8 cellular contexts compared by ENCODE assay signal in the genomic region with DNA sequence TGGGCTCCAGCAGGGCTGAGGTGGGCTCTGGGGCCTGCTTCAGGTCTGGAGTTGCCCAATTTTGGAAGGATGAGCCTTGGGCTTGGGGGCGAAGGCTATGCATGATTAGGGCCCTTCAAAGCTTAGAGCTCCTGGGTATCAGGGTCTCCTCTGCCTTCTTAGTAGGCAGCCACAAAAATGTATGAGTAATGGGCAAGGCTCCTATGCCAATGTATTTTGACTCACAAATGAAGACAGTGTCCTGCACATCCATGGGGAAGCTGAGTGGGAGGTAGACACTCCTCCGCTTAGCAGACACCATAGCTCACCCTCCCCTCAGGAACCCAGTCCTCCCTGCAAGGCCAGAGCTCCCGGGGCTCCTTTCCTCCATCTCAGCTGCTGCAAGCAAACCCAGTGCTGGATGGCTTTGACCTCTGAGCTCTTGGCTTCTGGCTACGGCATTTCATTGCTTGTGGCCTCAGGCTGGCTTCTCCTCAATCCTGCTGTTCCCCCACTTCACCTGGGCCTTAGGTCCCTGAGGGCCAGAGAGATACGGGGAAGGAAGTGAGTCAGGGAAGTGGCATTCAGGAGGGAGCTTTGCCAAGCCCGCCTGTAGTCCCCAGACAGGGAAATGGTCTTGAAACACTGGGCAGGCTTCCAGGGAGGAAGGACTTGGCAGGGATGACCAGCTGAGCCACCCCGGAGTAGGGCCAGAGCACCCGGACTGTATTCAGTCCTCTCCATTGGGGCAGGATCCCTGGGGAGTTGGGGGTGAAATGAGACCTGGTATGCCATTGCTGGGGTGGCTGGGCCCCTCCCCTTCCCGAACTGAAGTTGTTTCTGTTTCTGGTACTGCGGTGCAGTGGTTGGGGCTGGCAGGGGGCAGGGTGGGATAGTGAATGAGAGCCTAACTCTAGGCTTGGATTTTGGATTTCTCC. TPM values are rescaled to one million over a fixed set of nuclear protein-coding genes. Genes with fewer than 3 reads are reported as not detected.
DNase-seq lines count a peak whose midpoint lies in the region; ATAC-seq and TF ChIP-seq lines count a peak whose summit lies in the region.

No MANE protein-coding gene starts in this region.

- no peak for ATAC-seq in HG03135 (IDR thresholded peaks at IDR 0.05; ENCODE audit: unreplicated experiment)
- ATAC-seq in HG02571 (IDR thresholded peaks at IDR 0.05; ENCODE audit: unreplicated experiment) = no peak

- no peak overlapping the region for H2BK120ac ChIP-seq in mesendoderm (ENCODE audit: low read depth, low read length)

- peak overlapping the region; percentile 1 for H3K56ac ChIP-seq in mesendoderm (ENCODE audit: low read length)

- H2BK15ac ChIP-seq in mesendoderm (replicated peaks; ENCODE audit: low read depth) = no peak overlapping the region

- H4K5ac ChIP-seq in mesendoderm (ENCODE audit: low read length) = no peak overlapping the region

- no peak overlapping the region for H4K8ac ChIP-seq in mesendoderm (ENCODE audit: low read depth, low read length)

- POLR2A ChIA-PET in BJ (lab: Charles Lee) = no interaction called here

- WGBS in mesendoderm (ENCODE audit: extremely low coverage, insufficient coverage, low lambda C conversion rate) = no CpG with 5 or more reads among the region's 10 CpGs

- no peak overlapping the region for H3K4me2 ChIP-seq in mesendoderm (ENCODE audit: low read length)

- H3K4me3 ChIP-seq in BJ (ENCODE audit: low read depth, low read length) (no peak overlapping the region), mesendoderm (ENCODE audit: low read length) (no peak overlapping the region)

- no peaks in the 10 kb centered on the region for H3K27me3 Mint-ChIP-seq in dendritic cell treated with granulocyte-macrophage colony-stimulating factor and Interleukin-4, amounts not matched to agents 40 ng/mL and 50 ng/mL, for 4 days

- no peak overlapping the region for H2AK5ac ChIP-seq in mesendoderm (ENCODE audit: low read length)

- DNase-seq in BJ (ENCODE audit: low read depth) (peak; percentile 75), NCI-H1105 (lab: John Stamatoyannopoulos, UW) (peak; percentile 8), mesendoderm (peak; percentile 93), NCI-H345 treated with DMSO at 0.1 percent for 48 hours (lab: John Stamatoyannopoulos, UW; ENCODE audit: unreplicated experiment) (no peak)
- DNase-seq in stimulated activated CD4-positive, alpha-beta T cell treated with anti-CD3 and anti-CD28 coated beads, Interleukin-2, amount 100 ng/mL, for 24 hours = no peak

- H3K18ac ChIP-seq in mesendoderm (ENCODE audit: low read length) = peak overlapping the region; percentile 0

- H3K4me1 Mint-ChIP-seq in dendritic cell treated with granulocyte-macrophage colony-stimulating factor and Interleukin-4, amounts not matched to agents 40 ng/mL and 50 ng/mL, for 4 days (ENCODE audit: low read depth) = peaks cover 91% of the 10 kb centered on the region

- peaks cover 12% of the 10 kb centered on the region for H3K4me1 ChIP-seq in mesendoderm (ENCODE audit: control insufficient read depth, low read depth, low read length)

- peaks cover 6% of the 10 kb centered on the region for H3K36me3 ChIP-seq in BJ (ENCODE audit: control insufficient read depth, insufficient read depth, low read length)
- no peaks in the 10 kb centered on the region for H3K36me3 ChIP-seq in mesendoderm (ENCODE audit: control insufficient read depth, insufficient read depth, low read length)

- H3K27me3 ChIP-seq in BJ (ENCODE audit: control insufficient read depth, insufficient read depth, low read length) (no peaks in the 10 kb centered on the region), mesendoderm (ENCODE audit: insufficient read depth, low read length, poor library complexity) (peaks cover 17% of the 10 kb centered on the region)

- H3K79me2 ChIP-seq in mesendoderm (ENCODE audit: control insufficient read depth, insufficient read depth, low read length) = no peaks in the 10 kb centered on the region

- H3K23ac ChIP-seq in mesendoderm (ENCODE audit: low read length) = no peak overlapping the region

- H3K27ac Mint-ChIP-seq in dendritic cell treated with granulocyte-macrophage colony-stimulating factor and Interleukin-4, amounts not matched to agents 40 ng/mL and 50 ng/mL, for 4 days = peak overlapping the region; percentile 89

- H3K4ac ChIP-seq in mesendoderm (ENCODE audit: low read depth, low read length) = no peak overlapping the region

- intact Hi-C loops in dendritic cell treated with granulocyte-macrophage colony-stimulating factor and Interleukin-4, amounts not matched to agents 40 ng/mL and 50 ng/mL, for 4 days (cut with micrococcal nuclease) = loop anchor here (10.0 kb wide), 1 partner anchor 66 kb away; a partner anchor contains a TSS

- CTCF ChIA-PET in BJ (lab: Yijun Ruan, JAX) = interaction anchor here (1.2 to 3.4 kb wide), 8 partner anchors 9 to 88 kb away, joined by 4 to 31 read pairs (median 7); no protein-coding TSS in a partner anchor

- no peaks in the 10 kb centered on the region for H3K79me1 ChIP-seq in mesendoderm (ENCODE audit: low read length)

- H3K9me3 Mint-ChIP-seq in dendritic cell treated with granulocyte-macrophage colony-stimulating factor and Interleukin-4, amounts not matched to agents 40 ng/mL and 50 ng/mL, for 4 days = no peaks in the 10 kb centered on the region

- peaks cover 30% of the 10 kb centered on the region for H3K36me3 Mint-ChIP-seq in dendritic cell treated with granulocyte-macrophage colony-stimulating factor and Interleukin-4, amounts not matched to agents 40 ng/mL and 50 ng/mL, for 4 days (ENCODE audit: low read depth)

- no peak overlapping the region for H3K27ac ChIP-seq in mesendoderm (ENCODE audit: low read depth, low read length)

- TF ChIP-seq CTCF in BJ (IDR thresholded peaks at IDR 0.05; ENCODE audit: insufficient read depth, low read depth, low read length) = no peak

- H3K4me3 Mint-ChIP-seq in dendritic cell treated with granulocyte-macrophage colony-stimulating factor and Interleukin-4, amounts not matched to agents 40 ng/mL and 50 ng/mL, for 4 days = peak overlapping the region; percentile 9

- no peak overlapping the region for H3K9ac ChIP-seq in mesendoderm (ENCODE audit: low read length)

- H2BK5ac ChIP-seq in mesendoderm (ENCODE audit: low read length) = no peak overlapping the region

RNA-seq across cellular contexts. Expression of a gene that starts 4.4 kb away (rescaled TPM):
- 37.2 and 56.4 TPM in 2 replicates for polyA plus RNA-seq in BJ (2011; rRNA removed)
- polyA minus RNA-seq in BJ (2011; rRNA and poly(A)+ RNA removed) = 52.4 and 55.7 TPM in 2 replicates
- polyA plus RNA-seq in mesendoderm (2013, experiment 1 of 2) = 0.13 TPM
- 0.15 TPM for polyA plus RNA-seq in mesendoderm (2013, experiment 2 of 2)

Comparison
In these comparisons a context has a peak if more than half of its experiments do, and no peak if none do; other contexts are left out.
1. DNase-seq: peak in BJ (single experiment), NCI-H1105 (single experiment) and mesendoderm (single experiment); none in stimulated activated CD4-positive, alpha-beta T cell treated with anti-CD3 and anti-CD28 coated beads, Interleukin-2, amount 100 ng/mL, for 24 hours (0 of 2) and NCI-H345 treated with DMSO at 0.1 percent for 48 hours (single experiment).